Comparison of ENCODE assay signal across 24 cellular contexts in genomic region chr22:42261266-42261665, GRCh38. TPM values are rescaled to one million over a fixed set of nuclear protein-coding genes. Genes with fewer than 3 reads are reported as not detected.
DNase-seq lines count a peak whose midpoint lies in the region; TF ChIP-seq lines count a peak whose summit lies in the region.
"Had no signal": no experiment of that assay in that cellular context is flagged by ENCODE, and none has a peak within 500 bp of the region (broad histone marks: within the 10 kb centered on the region; RNA-seq: fewer than 3 reads in every experiment).

No MANE protein-coding gene starts in this region.

- H3K36me3 Mint-ChIP-seq in HFFc6 (ENCODE audit: low read depth) = no peaks in the 10 kb centered on the region
- H3K36me3 Mint-ChIP-seq: CD4-positive, CD25-positive, alpha-beta regulatory T cell had no signal

- H3K4me3 ChIP-seq in BLaER1 (no peak overlapping the region), cardiac fibroblast (replicated peaks in 1 of 2; ENCODE audit: low read depth in 2 of 2, low read length in 2 of 2) (no peak overlapping the region), foreskin fibroblast (ENCODE audit: low read depth in 1 of 2, low read length in 2 of 2) (no peak overlapping the region), BE2C (ENCODE audit: low read depth, low read length) (no peak overlapping the region), uterus (no peak overlapping the region)
- H3K4me3 ChIP-seq: adrenal gland, coronary artery, esophagus squamous epithelium, heart right ventricle, ovary had no signal

- H3K27me3 ChIP-seq in BLaER1 (no peaks in the 10 kb centered on the region), BE2C (no peaks in the 10 kb centered on the region), uterus (no peaks in the 10 kb centered on the region)
- H3K27me3 ChIP-seq: adrenal gland, esophagus squamous epithelium, heart right ventricle, ovary had no signal

- H3K4me1 ChIP-seq in BLaER1 = peaks cover 81% of the 10 kb centered on the region
- H3K4me1 ChIP-seq in BE2C = peaks cover 33% of the 10 kb centered on the region
- no peaks in the 10 kb centered on the region for H3K4me1 ChIP-seq in uterus

- no peaks in the 10 kb centered on the region for H3K9me3 Mint-ChIP-seq in HFFc6
- H3K9me3 Mint-ChIP-seq: CD4-positive, CD25-positive, alpha-beta regulatory T cell; naive thymus-derived CD8-positive, alpha-beta T cell had no signal

- peaks cover 99% of the 10 kb centered on the region for H4K20me1 ChIP-seq in BLaER1

- peaks cover 9% of the 10 kb centered on the region; the same call in 1 of the 2 replicates for H3K36me3 ChIP-seq in BLaER1
- H3K36me3 ChIP-seq in BE2C = no peaks in the 10 kb centered on the region
- H3K36me3 ChIP-seq in uterus = no peaks in the 10 kb centered on the region
- H3K36me3 ChIP-seq: adrenal gland, esophagus squamous epithelium, heart right ventricle, ovary had no signal

- no peaks in the 10 kb centered on the region; the same call in none of the 2 replicates for H3K27me3 Mint-ChIP-seq in HFFc6 (ENCODE audit: insufficient read depth)
- H3K27me3 Mint-ChIP-seq: CD4-positive, CD25-positive, alpha-beta regulatory T cell; naive thymus-derived CD8-positive, alpha-beta T cell had no signal

- no peak for TF ChIP-seq POLR2A in uterus (IDR thresholded peaks at IDR 0.05)

- TF ChIP-seq CTCF in HFFc6 (IDR thresholded peaks at IDR 0.05) = no peak
- no peak for TF ChIP-seq CTCF in cardiac fibroblast (IDR thresholded peaks at IDR 0.05; ENCODE audit: low read depth, low read length)
- no peak for TF ChIP-seq CTCF in foreskin fibroblast (IDR thresholded peaks at IDR 0.05; ENCODE audit: low read depth, low read length)
- no peak for TF ChIP-seq CTCF in BE2C (IDR thresholded peaks at IDR 0.05; ENCODE audit: low read depth, low read length)
- no peak for TF ChIP-seq CTCF in uterus (IDR thresholded peaks at IDR 0.05)

- H3K27ac ChIP-seq in BLaER1 = no peak overlapping the region
- no peak overlapping the region for H3K27ac ChIP-seq in uterus
- H3K27ac ChIP-seq: adrenal gland, coronary artery, esophagus squamous epithelium, heart right ventricle, ovary had no signal

- H3K9me3 ChIP-seq in BLaER1 = no peaks in the 10 kb centered on the region
- no peaks in the 10 kb centered on the region; the same call in 1 of the 2 replicates for H3K9me3 ChIP-seq in BE2C
- H3K9me3 ChIP-seq in uterus = no peaks in the 10 kb centered on the region
- H3K9me3 ChIP-seq: adrenal gland, esophagus squamous epithelium, heart right ventricle, ovary had no signal

- DNase-seq in HFFc6 = peak; percentile 15
- DNase-seq in cardiac fibroblast (ENCODE audit: low read depth in 2 of 2) = peak; percentile 66 to 78
- peak; percentile 41 to 73 for DNase-seq in foreskin fibroblast
- no peak for DNase-seq in BE2C
- DNase-seq in uterus = no peak
- DNase-seq in middle frontal gyrus (ENCODE audit: extremely low spot score, low spot score) = no peak
- DNase-seq: activated CD8-positive, alpha-beta memory T cell treated with anti-CD3 and anti-CD28 coated beads for 24 hours; activated T-cell treated with anti-CD3 and anti-CD28 coated beads, Interleukin-2, amount 50 U/mL, for 1 hour; adrenal gland; CD4-positive, CD25-positive, alpha-beta regulatory T cell; esophagus squamous epithelium; GF-D8; GOT3; heart right ventricle; left colon; NCI-H1092; NCI-H187; NCI-H526 treated with DMSO at 0.1 percent for 48 hours; ovary; stimulated activated CD4-positive, alpha-beta T cell treated with anti-CD3 and anti-CD28 coated beads, Interleukin-4, amount 100 ng/mL, for 4 hours; stimulated activated naive CD4-positive, alpha-beta T cell had no signal

- H3K4me1 Mint-ChIP-seq in HFFc6 (ENCODE audit: low read depth) = peaks cover 56% of the 10 kb centered on the region

- H3K27ac Mint-ChIP-seq in HFFc6 = peak overlapping the region; percentile 2; the same call in 1 of the 2 replicates

- no peak overlapping the region for H3K4me3 Mint-ChIP-seq in HFFc6

- H3K9ac ChIP-seq in BLaER1 = no peak overlapping the region

- peak overlapping the region; percentile 53; the same call in 1 of the 2 replicates for H3K4me2 ChIP-seq in BLaER1

- intact Hi-C loops in uterus (cut with DNase I; ENCODE audit: low total_unique reads) = no loop called here

RNA-seq across cellular contexts. Expression of gene TCF20, which starts 9.2 kb away (rescaled TPM):
- 10 to 100 TPM; 26.7 to 33.4 (median 30.1) TPM for total RNA-seq in HFFc6 (2021; fragmentation: NEBNext Ultra II Directional; extraction: Animal tissue kit (Norgen Biotek cat#: 25700))
- polyA plus RNA-seq in BE2C (2012; ENCODE audit: insufficient read depth, insufficient read length, low read depth) = 73.0 TPM
- 10 to 100 TPM; 14.4 to 51.7 (median 27.3) TPM for total RNA-seq in uterus

Comparison
In these comparisons a context has a peak if more than half of its experiments do, and no peak if none do; other contexts are left out.
1. DNase-seq: peak in HFFc6 (single experiment), cardiac fibroblast (2 of 2) and foreskin fibroblast (2 of 2); none in BE2C (single experiment), uterus (0 of 2) and middle frontal gyrus (single experiment).